Comparison of ENCODE assay signal across 1 cellular context in the genomic region with DNA sequence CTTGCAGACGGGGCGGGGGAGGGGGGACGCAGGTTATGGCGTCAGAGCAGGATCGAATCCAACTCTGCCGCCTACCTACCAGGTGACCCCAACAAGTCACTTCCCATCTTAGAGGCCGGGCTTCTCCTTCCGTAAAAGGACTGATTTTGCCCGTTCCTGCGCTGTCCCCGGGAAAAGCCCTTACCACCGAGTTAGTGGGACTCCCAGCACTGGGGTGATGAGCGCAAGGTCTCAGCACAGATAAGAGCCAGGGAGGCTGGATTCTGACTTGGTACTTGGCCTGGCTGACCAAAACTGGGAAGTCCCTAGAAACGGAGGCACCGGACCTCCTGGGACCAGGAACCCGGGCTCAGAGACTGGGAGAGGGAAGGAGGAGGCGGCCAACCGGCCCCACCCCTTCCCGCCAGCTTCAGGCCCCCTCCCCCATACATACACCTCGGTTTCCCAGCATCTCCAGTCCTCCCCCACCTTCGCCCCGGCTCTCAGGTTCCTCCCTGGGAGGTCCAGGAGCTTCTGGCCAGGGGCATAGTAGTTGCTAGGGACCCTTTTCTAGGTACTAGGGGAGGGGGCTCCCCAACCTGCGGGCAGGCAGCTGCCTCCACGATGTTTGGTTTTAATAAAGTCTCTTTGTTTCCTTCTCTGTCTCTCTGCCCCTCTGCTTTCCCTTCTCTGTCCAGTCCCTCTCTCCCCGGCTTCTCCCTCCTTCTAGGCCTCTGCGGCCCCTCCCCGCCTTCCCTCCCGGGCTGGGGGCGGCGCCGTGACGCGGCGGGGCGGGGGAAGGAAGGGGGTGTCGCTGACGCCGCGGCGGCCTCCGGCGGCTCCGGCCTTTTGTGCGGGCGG.
TF ChIP-seq lines count a peak whose summit lies in the region.

A gene (plus strand): TSS at position 826 of the 840 bp plus-strand sequence. CDS start 156 bp downstream, outside the sequence.

TF ChIP-seq in K562, 482 proteins besides CTCF, POLR2A, EP300 and RAD21 (continued from another document):
- TF ChIP-seq, protein P1, sequence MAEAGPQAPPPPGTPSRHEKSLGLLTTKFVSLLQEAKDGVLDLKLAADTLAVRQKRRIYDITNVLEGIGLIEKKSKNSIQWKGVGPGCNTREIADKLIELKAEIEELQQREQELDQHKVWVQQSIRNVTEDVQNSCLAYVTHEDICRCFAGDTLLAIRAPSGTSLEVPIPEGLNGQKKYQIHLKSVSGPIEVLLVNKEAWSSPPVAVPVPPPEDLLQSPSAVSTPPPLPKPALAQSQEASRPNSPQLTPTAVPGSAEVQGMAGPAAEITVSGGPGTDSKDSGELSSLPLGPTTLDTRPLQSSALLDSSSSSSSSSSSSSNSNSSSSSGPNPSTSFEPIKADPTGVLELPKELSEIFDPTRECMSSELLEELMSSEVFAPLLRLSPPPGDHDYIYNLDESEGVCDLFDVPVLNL (CRISPR knock-in tag; IDR thresholded peaks at IDR 0.05; ENCODE audit: low read depth), result no peak
- TF ChIP-seq ILF3 (IDR thresholded peaks at IDR 0.05; ENCODE audit: borderline replicate concordance), result no peak
- TF ChIP-seq MAZ (CRISPR knock-in tag; conservative IDR thresholded peaks at IDR 0.05 in 1 of 2, IDR thresholded peaks at IDR 0.05 in 1 of 2), result peak; percentile 52 to 77; a peak in 3 of 4 replicates
- no peak for TF ChIP-seq MAFK (IDR thresholded peaks at IDR 0.05; ENCODE audit: low read length)
- TF ChIP-seq, protein P2, sequence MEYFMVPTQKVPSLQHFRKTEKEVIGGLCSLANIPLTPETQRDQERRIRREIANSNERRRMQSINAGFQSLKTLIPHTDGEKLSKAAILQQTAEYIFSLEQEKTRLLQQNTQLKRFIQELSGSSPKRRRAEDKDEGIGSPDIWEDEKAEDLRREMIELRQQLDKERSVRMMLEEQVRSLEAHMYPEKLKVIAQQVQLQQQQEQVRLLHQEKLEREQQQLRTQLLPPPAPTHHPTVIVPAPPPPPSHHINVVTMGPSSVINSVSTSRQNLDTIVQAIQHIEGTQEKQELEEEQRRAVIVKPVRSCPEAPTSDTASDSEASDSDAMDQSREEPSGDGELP (CRISPR knock-in tag; IDR thresholded peaks at IDR 0.05; ENCODE audit: borderline replicate concordance), result peak; percentile 7; the same call in 1 of the 2 replicates
- TF ChIP-seq ZNF77 (CRISPR knock-in tag; IDR thresholded peaks at IDR 0.05), result no peak
- TF ChIP-seq ZZZ3 (IDR thresholded peaks at IDR 0.05), result no peak
- TF ChIP-seq EP400 (IDR thresholded peaks at IDR 0.05), result peak; percentile 45
- peak; percentile 33; the same call in 1 of the 2 replicates for TF ChIP-seq LEF1 (IDR thresholded peaks at IDR 0.05)
- TF ChIP-seq ARHGAP35 (IDR thresholded peaks at IDR 0.05; ENCODE audit: partially characterized antibody), result no peak
- no peak for TF ChIP-seq BMI1 (IDR thresholded peaks at IDR 0.05; ENCODE audit: low read length)
- no peak for TF ChIP-seq TCF7L2 (IDR thresholded peaks at IDR 0.05; ENCODE audit: low read depth, low read length)
- TF ChIP-seq ELF4 (CRISPR knock-in tag; IDR thresholded peaks at IDR 0.05), result no peak
- peak; percentile 86 for TF ChIP-seq POLR2B (IDR thresholded peaks at IDR 0.05; ENCODE audit: low read depth, partially characterized antibody)
- peak; percentile 40 for TF ChIP-seq HNRNPLL (IDR thresholded peaks at IDR 0.05; ENCODE audit: low read depth, low read length, poor library complexity, severe bottlenecking)
- TF ChIP-seq NR1H2 (CRISPR knock-in tag; IDR thresholded peaks at IDR 0.05), result no peak
- TF ChIP-seq, protein P3, sequence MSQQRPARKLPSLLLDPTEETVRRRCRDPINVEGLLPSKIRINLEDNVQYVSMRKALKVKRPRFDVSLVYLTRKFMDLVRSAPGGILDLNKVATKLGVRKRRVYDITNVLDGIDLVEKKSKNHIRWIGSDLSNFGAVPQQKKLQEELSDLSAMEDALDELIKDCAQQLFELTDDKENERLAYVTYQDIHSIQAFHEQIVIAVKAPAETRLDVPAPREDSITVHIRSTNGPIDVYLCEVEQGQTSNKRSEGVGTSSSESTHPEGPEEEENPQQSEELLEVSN (IDR thresholded peaks at IDR 0.05; ENCODE audit: borderline replicate concordance in 1 of 2, extremely low read depth in 1 of 2, insufficient read depth in 1 of 2, insufficient read length in 1 of 2, low read depth in 1 of 2, low read length in 1 of 2, poor library complexity in 1 of 2, severe bottlenecking in 1 of 2), result peak in 1 of 2 experiments; percentile 12
- no peak for TF ChIP-seq ZNF253 (CRISPR knock-in tag; conservative IDR thresholded peaks at IDR 0.05)
- TF ChIP-seq ZNF165 (CRISPR knock-in tag; IDR thresholded peaks at IDR 0.05; ENCODE audit: borderline replicate concordance), result no peak
- TF ChIP-seq, protein P4, sequence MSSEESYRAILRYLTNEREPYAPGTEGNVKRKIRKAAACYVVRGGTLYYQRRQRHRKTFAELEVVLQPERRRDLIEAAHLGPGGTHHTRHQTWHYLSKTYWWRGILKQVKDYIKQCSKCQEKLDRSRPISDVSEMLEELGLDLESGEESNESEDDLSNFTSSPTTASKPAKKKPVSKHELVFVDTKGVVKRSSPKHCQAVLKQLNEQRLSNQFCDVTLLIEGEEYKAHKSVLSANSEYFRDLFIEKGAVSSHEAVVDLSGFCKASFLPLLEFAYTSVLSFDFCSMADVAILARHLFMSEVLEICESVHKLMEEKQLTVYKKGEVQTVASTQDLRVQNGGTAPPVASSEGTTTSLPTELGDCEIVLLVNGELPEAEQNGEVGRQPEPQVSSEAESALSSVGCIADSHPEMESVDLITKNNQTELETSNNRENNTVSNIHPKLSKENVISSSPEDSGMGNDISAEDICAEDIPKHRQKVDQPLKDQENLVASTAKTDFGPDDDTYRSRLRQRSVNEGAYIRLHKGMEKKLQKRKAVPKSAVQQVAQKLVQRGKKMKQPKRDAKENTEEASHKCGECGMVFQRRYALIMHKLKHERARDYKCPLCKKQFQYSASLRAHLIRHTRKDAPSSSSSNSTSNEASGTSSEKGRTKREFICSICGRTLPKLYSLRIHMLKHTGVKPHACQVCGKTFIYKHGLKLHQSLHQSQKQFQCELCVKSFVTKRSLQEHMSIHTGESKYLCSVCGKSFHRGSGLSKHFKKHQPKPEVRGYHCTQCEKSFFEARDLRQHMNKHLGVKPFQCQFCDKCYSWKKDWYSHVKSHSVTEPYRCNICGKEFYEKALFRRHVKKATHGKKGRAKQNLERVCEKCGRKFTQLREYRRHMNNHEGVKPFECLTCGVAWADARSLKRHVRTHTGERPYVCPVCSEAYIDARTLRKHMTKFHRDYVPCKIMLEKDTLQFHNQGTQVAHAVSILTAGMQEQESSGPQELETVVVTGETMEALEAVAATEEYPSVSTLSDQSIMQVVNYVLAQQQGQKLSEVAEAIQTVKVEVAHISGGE (CRISPR knock-in tag; IDR thresholded peaks at IDR 0.05), result peak in 1 of 3 experiments; percentile 69; a peak in 2 of 6 replicates
TF ChIP-seq in K562: peak in this region for 55.
